In the genomic region with DNA sequence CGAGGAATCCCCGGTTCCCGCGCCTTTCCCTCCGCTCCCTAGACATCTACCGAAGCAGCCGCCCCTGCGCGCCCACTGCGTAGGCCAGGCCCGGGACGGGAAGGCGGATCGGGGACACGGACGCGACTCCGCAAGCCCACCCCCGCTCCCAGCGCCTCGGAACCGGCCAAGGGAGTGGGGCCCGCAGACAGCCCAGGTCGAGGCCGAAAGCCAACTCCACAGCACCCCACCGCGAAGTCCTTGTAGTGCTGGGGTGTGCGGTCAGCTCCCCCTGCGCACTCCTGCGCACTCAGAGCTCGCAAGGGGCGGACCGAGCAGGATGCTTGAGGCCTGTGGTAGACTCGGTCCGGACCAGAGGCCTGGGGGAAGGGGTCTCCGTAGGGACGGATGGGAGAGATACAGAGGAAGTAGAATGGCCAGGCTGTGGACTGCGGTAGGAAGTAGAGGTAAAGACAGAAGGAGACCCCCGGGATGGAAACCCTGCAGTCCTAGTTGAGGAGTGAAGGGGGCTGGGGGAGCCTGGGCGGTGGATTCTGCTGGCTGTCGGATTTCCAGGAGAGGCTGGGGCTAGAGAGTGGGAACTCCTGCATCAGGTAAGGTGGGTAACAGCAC, we compare ENCODE assay signal across 10 cellular contexts. TPM values are rescaled to one million over a fixed set of nuclear protein-coding genes. Genes with fewer than 3 reads are reported as not detected.
A peak's percentile ranks its signal among the peaks of the same experiment; 100 is the strongest.
DNase-seq lines count a peak whose midpoint lies in the region; ATAC-seq, FAIRE-seq and TF ChIP-seq lines count a peak whose summit lies in the region.
"Had no signal": no experiment of that assay in that cellular context is flagged by ENCODE, and none has a peak within 500 bp of the region (broad histone marks: within the 10 kb centered on the region; RNA-seq: fewer than 3 reads in every experiment).

No MANE protein-coding gene starts in this region.

- H3K27me3 ChIP-seq in MG63 (no peaks in the 10 kb centered on the region), H1 (replicated peaks in 1 of 4; ENCODE audit: control insufficient read depth in 3 of 4, extremely low read depth in 1 of 4, insufficient read depth in 3 of 4, low read length in 3 of 4) (peaks cover 18 to 59% (median 49%) of the 10 kb centered on the region in 4 experiments), mesenchymal stem cell (ENCODE audit: control insufficient read depth in 1 of 2, insufficient read depth in 1 of 2, low read length in 2 of 2) (no peaks in the 10 kb centered on the region), thoracic aorta (replicated peaks; ENCODE audit: insufficient read depth) (no peaks in the 10 kb centered on the region)

- H3K4me2 ChIP-seq in H1 (ENCODE audit: insufficient read depth in 1 of 2, low read depth in 2 of 2, low read length in 2 of 2), result peak overlapping the region; percentile 86 to 90
- peak overlapping the region; percentile 94 for H3K4me2 ChIP-seq in mesenchymal stem cell (ENCODE audit: low read length, poor library complexity, severe bottlenecking)

- H3K27ac ChIP-seq in H1 (ENCODE audit: low read depth, low read length) (no peak overlapping the region), mesenchymal stem cell (ENCODE audit: low read length, poor library complexity, severe bottlenecking) (no peak overlapping the region), thoracic aorta (peak overlapping the region; percentile 91 to 95)

- no peak for DNase-seq in MG63
- DNase-seq in H1 (ENCODE audit: low read depth in 1 of 2, low spot score in 2 of 2), result peak in 1 of 2 experiments; percentile 80
- peak; percentile 58 for DNase-seq in mesenchymal stem cell
- no peak for DNase-seq in thoracic aorta (ENCODE audit: low spot score)
- DNase-seq in NCI-H69 (lab: John Stamatoyannopoulos, UW), result no peak
- no peak for DNase-seq in HK-2 (ENCODE audit: unreplicated experiment)
- no peak for DNase-seq in activated T-cell treated with anti-CD3 and anti-CD28 coated beads, Interleukin-2, amount 50 U/mL, for 1 hour
- DNase-seq: MV-4-11 had no signal

- peaks cover 11 to 25% of the 10 kb centered on the region in 2 experiments for H4K20me1 ChIP-seq in H1 (replicated peaks in 1 of 2; ENCODE audit: control insufficient read depth in 1 of 2, insufficient read depth in 2 of 2, low read length in 2 of 2)

- H3K23me2 ChIP-seq in H1 (ENCODE audit: low read depth, low read length), result peaks cover 17% of the 10 kb centered on the region; the same call in 1 of the 2 replicates

- TF ChIP-seq CTCF in H1 (IDR thresholded peaks at IDR 0.05; ENCODE audit: control extremely low read depth in 1 of 3, insufficient read depth in 1 of 3, low read depth in 1 of 3, low read length in 3 of 3), result no peak
- no peak for TF ChIP-seq CTCF in thoracic aorta (IDR thresholded peaks at IDR 0.05)

- H3K4me1 ChIP-seq in H1 (replicated peaks in 1 of 4; ENCODE audit: control insufficient read depth in 3 of 4, insufficient read depth in 4 of 4, low read length in 3 of 4) (peaks cover 0 to 15% (median 6%) of the 10 kb centered on the region in 4 experiments; a peak in 5 of 7 replicates), mesenchymal stem cell (ENCODE audit: control insufficient read depth, insufficient read depth, low read depth, low read length) (peaks cover 40% of the 10 kb centered on the region), thoracic aorta (ENCODE audit: control insufficient read depth in 1 of 2, low read depth in 2 of 2) (peaks cover 3 to 28% of the 10 kb centered on the region in 2 donors)

- peak overlapping the region; percentile 40 for H4K91ac ChIP-seq in H1 (replicated peaks; ENCODE audit: insufficient read length, low read length)
- H4K91ac ChIP-seq in mesenchymal stem cell (ENCODE audit: low read length), result peak overlapping the region; percentile 87

- H2BK15ac ChIP-seq in H1 (ENCODE audit: low read length) (no peak overlapping the region), mesenchymal stem cell (ENCODE audit: low read depth, poor library complexity, severe bottlenecking) (peak overlapping the region; percentile 86)

- H3K79me1 ChIP-seq in H1 (ENCODE audit: low read depth, low read length) (peaks cover 2% of the 10 kb centered on the region; the same call in 1 of the 2 replicates), mesenchymal stem cell (replicated peaks; ENCODE audit: low read length, poor library complexity, severe bottlenecking) (peaks cover 23% of the 10 kb centered on the region)

- H4K5ac ChIP-seq in H1 (ENCODE audit: insufficient read length, low read depth, low read length), result no peak overlapping the region

- peak overlapping the region; percentile 78 for H4K8ac ChIP-seq in H1 (ENCODE audit: extremely low read depth, insufficient read depth, low read length)
- peak overlapping the region; percentile 92 for H4K8ac ChIP-seq in mesenchymal stem cell (ENCODE audit: low read length)

- H3K18ac ChIP-seq in H1 (ENCODE audit: extremely low read depth, low read length) (peak overlapping the region; percentile 60), mesenchymal stem cell (ENCODE audit: low read depth in 1 of 2, low read length in 2 of 2) (peak overlapping the region; percentile 92 to 97)

- CTCF ChIA-PET in H1 (lab: Charles Lee; ENCODE audit: partially characterized antibody), result interaction anchor here (0.5 to 4.2 kb wide), 5 partner anchors 10 to 127 kb away, joined by 3 to 47 read pairs (median 7); no protein-coding TSS in a partner anchor

- POLR2A ChIA-PET in H1 (lab: Charles Lee; ENCODE audit: partially characterized antibody), result interaction anchor here (1.5 kb wide), 1 partner anchor 43 kb away, joined by 4 read pairs; no protein-coding TSS in a partner anchor

- H2BK12ac ChIP-seq in H1 (ENCODE audit: low read depth, low read length) (0 out of 2 replicates have a peak overlapping the region, but pooled peaks have one; percentile 50), mesenchymal stem cell (ENCODE audit: low read length in 2 of 2) (peak overlapping the region; percentile 69 to 75)

- no peak overlapping the region for H3K4ac ChIP-seq in H1 (replicated peaks; ENCODE audit: insufficient read length, low read depth, low read length)
- H3K4ac ChIP-seq in mesenchymal stem cell (ENCODE audit: low read depth in 1 of 2, low read length in 2 of 2), result peak overlapping the region; percentile 59 to 76

- no peak overlapping the region for H3K14ac ChIP-seq in H1 (ENCODE audit: insufficient read length)
- H3K14ac ChIP-seq in mesenchymal stem cell (ENCODE audit: low read length in 2 of 2), result peak overlapping the region in 1 of 2 experiments; percentile 88

- H2BK120ac ChIP-seq in H1 (replicated peaks; ENCODE audit: low read depth, low read length) (no peak overlapping the region), mesenchymal stem cell (ENCODE audit: low read depth, low read length) (peak overlapping the region; percentile 74)

- H3K79me2 ChIP-seq in H1 (ENCODE audit: control insufficient read depth in 1 of 2, insufficient read depth in 2 of 2, low read length in 2 of 2), result no peaks in the 10 kb centered on the region

- ATAC-seq in thoracic aorta (ENCODE audit: insufficient number of reproducible peaks, low FRiP score, low read depth) (peak; percentile 27), GM21423 (IDR thresholded peaks at IDR 0.05; ENCODE audit: unreplicated experiment) (no peak)

- H3K9me3 ChIP-seq in MG63 (no peaks in the 10 kb centered on the region), H1 (ENCODE audit: insufficient read depth in 2 of 2, low read depth in 1 of 2, low read length in 1 of 2) (no peaks in the 10 kb centered on the region), mesenchymal stem cell (ENCODE audit: control insufficient read depth, low read length) (no peaks in the 10 kb centered on the region), thoracic aorta (no peaks in the 10 kb centered on the region)

- H3K4me3 ChIP-seq in MG63, result peak overlapping the region; percentile 41
- peak overlapping the region; percentile 50 to 78 (median 56) for H3K4me3 ChIP-seq in H1 (ENCODE audit: extremely low read depth in 1 of 4, insufficient read depth in 2 of 4, low read depth in 3 of 4, low read length in 4 of 4)
- peak overlapping the region; percentile 80 to 83 for H3K4me3 ChIP-seq in mesenchymal stem cell (ENCODE audit: insufficient read depth in 1 of 2, low read depth in 1 of 2, low read length in 2 of 2)
- peak overlapping the region; percentile 74 for H3K4me3 ChIP-seq in thoracic aorta

- no peak overlapping the region for H2AK5ac ChIP-seq in H1 (ENCODE audit: low read depth, low read length)
- peak overlapping the region; percentile 62 for H2AK5ac ChIP-seq in mesenchymal stem cell (ENCODE audit: low read length, severe bottlenecking)

- no peak overlapping the region for H3K56ac ChIP-seq in H1 (replicated peaks; ENCODE audit: insufficient read length, low read depth, low read length)

- no peak for TF ChIP-seq EP300 in H1 (IDR thresholded peaks at IDR 0.05; ENCODE audit: borderline replicate concordance in 1 of 2, low read depth in 2 of 2, low read length in 2 of 2)

- H2BK5ac ChIP-seq in H1 (ENCODE audit: low read depth, low read length) (no peak overlapping the region), mesenchymal stem cell (ENCODE audit: low read depth, low read length, poor library complexity, severe bottlenecking) (no peak overlapping the region)

- peak overlapping the region; percentile 32; the same call in 1 of the 2 replicates for H2BK20ac ChIP-seq in H1 (ENCODE audit: low read length)

- peak overlapping the region in 1 of 4 experiments; percentile 8; a peak in 1 of 7 replicates for H3K9ac ChIP-seq in H1 (replicated peaks in 1 of 4; ENCODE audit: extremely low read depth in 1 of 4, low read depth in 3 of 4, low read length in 3 of 4)
- H3K9ac ChIP-seq in mesenchymal stem cell (ENCODE audit: low read length), result peak overlapping the region; percentile 89

- peak overlapping the region; percentile 8; the same call in 1 of the 2 replicates for H2AFZ ChIP-seq in H1 (ENCODE audit: low read length)
- peak overlapping the region; percentile 67 for H2AFZ ChIP-seq in mesenchymal stem cell (ENCODE audit: low read depth, low read length)

- no peak for TF ChIP-seq RAD21 in H1 (IDR thresholded peaks at IDR 0.05 in 1 of 2, conservative IDR thresholded peaks at IDR 0.05 in 1 of 2; ENCODE audit: low read depth in 2 of 2, low read length in 2 of 2)

- WGBS in H1 (ENCODE audit: extremely low coverage in 1 of 2, insufficient coverage in 1 of 2, insufficient read length in 1 of 2, insufficient replicate concordance in 2 of 2, low coverage in 1 of 2, low lambda C conversion rate in 2 of 2, missing lambda C conversion rate in 1 of 2), 2 experiments, result 6% methylated on average over 38 of the region's 41 CpGs; no CpG with 5 or more reads in 1 of the 2 experiments
- 7% methylated on average over 36 of the region's 41 CpGs for WGBS in mesenchymal stem cell

- H3K36me3 ChIP-seq in MG63, result peaks cover 12% of the 10 kb centered on the region
- H3K36me3 ChIP-seq in H1 (ENCODE audit: control insufficient read depth in 2 of 4, insufficient read depth in 4 of 4, low read length in 3 of 4), result peaks cover 0 to 3% (median 0%) of the 10 kb centered on the region in 4 experiments; a peak in 1 of 8 replicates
- H3K36me3 ChIP-seq in mesenchymal stem cell (ENCODE audit: control insufficient read depth in 1 of 2, insufficient read depth in 2 of 2, low read depth in 1 of 2, low read length in 2 of 2), result peaks cover 20 to 37% of the 10 kb centered on the region in 2 experiments
- H3K36me3 ChIP-seq in thoracic aorta, result no peaks in the 10 kb centered on the region

- no peak for TF ChIP-seq POLR2A in H1 (IDR thresholded peaks at IDR 0.05; ENCODE audit: control extremely low read depth in 1 of 2, low read depth in 2 of 2, low read length in 2 of 2)

- no peak for FAIRE-seq in H1 (lab: Jason Lieb, UNC)
- FAIRE-seq: GM19239 had no signal

- H3K23ac ChIP-seq in H1 (ENCODE audit: insufficient read length) (no peak overlapping the region), mesenchymal stem cell (ENCODE audit: low read length in 2 of 2) (peak overlapping the region in 1 of 2 experiments; percentile 31)

RNA-seq across cellular contexts. Expression of a gene that starts 0.5 kb away (rescaled TPM):
- 22.3 and 32.1 TPM in 2 replicates for total RNA-seq in MG63 (2014; rRNA removed; shearing (Covaris generic); ENCODE audit: low replicate concordance)
- 9.8 and 10.0 TPM in 2 replicates for total RNA-seq in H1 (2021; fragmentation: NEBNext Ultra II Directional; extraction: Animal tissue kit (Norgen Biotek cat#: 25700))
- polyA plus RNA-seq in H1 (2011; rRNA removed), result 4.2 and 7.1 TPM in 2 replicates
- polyA plus RNA-seq in H1 (2011; cell fraction: cytosol; rRNA removed), result 4.9 TPM
- 11.9 TPM for polyA plus RNA-seq in H1 (2011; cell fraction: nucleus; rRNA removed)
- 2.8 to 4.4 TPM (median 4.1 TPM) in 4 replicates for polyA plus RNA-seq in H1 (2012, experiment 1 of 2)
- 2.8 TPM for polyA plus RNA-seq in H1 (2012, experiment 2 of 2)
- polyA plus RNA-seq in H1 (2013, experiment 1 of 2), result 13.3 TPM
- polyA plus RNA-seq in H1 (2013, experiment 2 of 2), result 12.2 TPM
- polyA minus RNA-seq in H1 (2011; rRNA and poly(A)+ RNA removed), result 0.76 and 1.4 TPM in 2 replicates
- polyA minus RNA-seq in H1 (2011; cell fraction: cytosol; rRNA and poly(A)+ RNA removed), result 4.8 TPM
- polyA minus RNA-seq in H1 (2011; cell fraction: nucleus; rRNA and poly(A)+ RNA removed), result 3.9 TPM
- 23.7 TPM for polyA plus RNA-seq in mesenchymal stem cell (2013, experiment 1 of 2)
- polyA plus RNA-seq in mesenchymal stem cell (2013, experiment 2 of 2), result 24.0 TPM
- total RNA-seq in thoracic aorta, result 100 to 1,000 TPM in 1 of 2 donors, 10 to 100 TPM in 1; 49.4 to 108 TPM

RNA-seq across cellular contexts. Expression of a gene that starts 44.2 kb away (rescaled TPM):
- 4.3 and 7.0 TPM in 2 replicates for total RNA-seq in MG63 (2014; rRNA removed; shearing (Covaris generic); ENCODE audit: low replicate concordance)
- total RNA-seq in H1 (2021; fragmentation: NEBNext Ultra II Directional; extraction: Animal tissue kit (Norgen Biotek cat#: 25700)), result 44.9 and 45.7 TPM in 2 replicates
- polyA plus RNA-seq in H1 (2011; rRNA removed), result 29.7 and 35.3 TPM in 2 replicates
- 38.2 TPM for polyA plus RNA-seq in H1 (2011; cell fraction: cytosol; rRNA removed)
- 27.0 TPM for polyA plus RNA-seq in H1 (2011; cell fraction: nucleus; rRNA removed)
- polyA plus RNA-seq in H1 (2012, experiment 1 of 2), result 25.6 to 38.6 TPM (median 29.5 TPM) in 4 replicates
- polyA plus RNA-seq in H1 (2012, experiment 2 of 2), result 28.3 TPM
- polyA plus RNA-seq in H1 (2013, experiment 1 of 2), result 15.6 TPM
- 16.0 TPM for polyA plus RNA-seq in H1 (2013, experiment 2 of 2)
- 26.1 and 26.9 TPM in 2 replicates for polyA minus RNA-seq in H1 (2011; rRNA and poly(A)+ RNA removed)
- polyA minus RNA-seq in H1 (2011; cell fraction: cytosol; rRNA and poly(A)+ RNA removed), result 35.4 TPM
- polyA minus RNA-seq in H1 (2011; cell fraction: nucleus; rRNA and poly(A)+ RNA removed), result 18.6 TPM
- polyA plus RNA-seq in mesenchymal stem cell (2013, experiment 1 of 2), result 4.9 TPM
- 5.0 TPM for polyA plus RNA-seq in mesenchymal stem cell (2013, experiment 2 of 2)
- 10 to 100 TPM in 1 of 2 donors, 1 to 10 TPM in 1; 8.5 to 13.8 TPM for total RNA-seq in thoracic aorta

RNA-seq across cellular contexts. Expression of a gene that starts 57.4 kb away (rescaled TPM):
- 29.1 and 36.0 TPM in 2 replicates for total RNA-seq in MG63 (2014; rRNA removed; shearing (Covaris generic); ENCODE audit: low replicate concordance)
- 9.3 and 9.4 TPM in 2 replicates for total RNA-seq in H1 (2021; fragmentation: NEBNext Ultra II Directional; extraction: Animal tissue kit (Norgen Biotek cat#: 25700))
- 14.2 and 16.2 TPM in 2 replicates for polyA plus RNA-seq in H1 (2011; rRNA removed)
- polyA plus RNA-seq in H1 (2011; cell fraction: cytosol; rRNA removed), result 12.0 TPM
- 22.0 TPM for polyA plus RNA-seq in H1 (2011; cell fraction: nucleus; rRNA removed)
- 6.5 to 12.8 TPM (median 11.6 TPM) in 4 replicates for polyA plus RNA-seq in H1 (2012, experiment 1 of 2)
- 10.4 TPM for polyA plus RNA-seq in H1 (2012, experiment 2 of 2)
- 4.6 TPM for polyA plus RNA-seq in H1 (2013, experiment 1 of 2)
- 3.1 TPM for polyA plus RNA-seq in H1 (2013, experiment 2 of 2)
- 16.0 and 24.6 TPM in 2 replicates for polyA minus RNA-seq in H1 (2011; rRNA and poly(A)+ RNA removed)
- polyA minus RNA-seq in H1 (2011; cell fraction: cytosol; rRNA and poly(A)+ RNA removed), result 9.2 TPM
- polyA minus RNA-seq in H1 (2011; cell fraction: nucleus; rRNA and poly(A)+ RNA removed), result 13.6 TPM
- polyA plus RNA-seq in mesenchymal stem cell (2013, experiment 1 of 2), result 10.8 TPM
- polyA plus RNA-seq in mesenchymal stem cell (2013, experiment 2 of 2), result 10.8 TPM
- 10 to 100 TPM; 24.0 to 41.1 TPM for total RNA-seq in thoracic aorta

Comparison
In these comparisons a context has a peak if more than half of its experiments do, and no peak if none do; other contexts are left out.
1. H3K27ac ChIP-seq: peak in thoracic aorta (2 of 2); none in H1 (single experiment) and mesenchymal stem cell (single experiment).
2. Peak in every context shown above with its lines, with median percentiles within 50 percentile points of each other: H3K4me3 ChIP-seq.